Comparison of ENCODE assay signal across 14 cellular contexts in the genomic region with DNA sequence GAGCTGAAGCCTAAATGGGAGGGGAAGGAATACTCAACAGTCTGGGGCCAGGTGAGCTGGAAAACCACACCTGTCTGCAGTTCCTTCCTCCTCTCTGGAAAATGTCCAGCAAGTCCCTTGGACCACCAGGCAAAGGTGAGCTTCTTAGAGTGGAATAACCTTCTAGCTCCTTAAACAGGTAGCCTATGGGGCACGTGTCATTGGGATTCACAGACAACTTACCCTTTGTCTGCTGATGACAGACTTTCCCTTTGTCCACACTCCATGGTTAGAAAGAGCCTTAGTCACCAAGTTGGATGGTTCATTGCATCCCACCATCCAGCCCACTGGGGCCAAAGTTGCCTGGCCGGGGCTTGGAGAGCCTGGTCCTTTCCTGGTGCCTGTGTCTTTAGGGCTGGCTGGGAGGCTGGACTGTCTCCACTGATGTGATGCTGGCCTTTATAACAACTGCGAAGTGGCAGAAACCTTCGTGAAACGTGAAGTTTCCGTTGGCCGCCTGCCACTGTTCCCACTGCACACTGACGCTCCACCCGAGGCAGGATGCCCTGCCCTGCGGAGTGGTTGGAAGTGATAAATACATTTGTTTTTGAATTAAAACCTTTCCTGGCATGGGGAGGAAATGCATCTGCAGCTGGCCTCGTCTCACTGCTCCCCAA.
DNase-seq lines count a peak whose midpoint lies in the region; ATAC-seq and TF ChIP-seq lines count a peak whose summit lies in the region.
"Had no signal": no experiment of that assay in that cellular context is flagged by ENCODE, and none has a peak within 500 bp of the region (broad histone marks: within the 10 kb centered on the region; RNA-seq: fewer than 3 reads in every experiment).

No MANE protein-coding gene starts in this region.

- peak; percentile 85 to 95 for ATAC-seq in right cardiac atrium
- peak; percentile 70 for ATAC-seq in upper lobe of right lung
- no peak for ATAC-seq in HG02798 (IDR thresholded peaks at IDR 0.05; ENCODE audit: poor library complexity, unreplicated experiment)
- no peak for ATAC-seq in activated CD4-positive, alpha-beta T cell treated with anti-CD3 and anti-CD28 coated beads for 36 hours

- H3K27ac Mint-ChIP-seq in activated CD4-positive, alpha-beta T cell treated with anti-CD3 and anti-CD28 coated beads for 36 hours: no peak overlapping the region
- H3K27ac Mint-ChIP-seq: stimulated activated naive CD8-positive, alpha-beta T cell treated with anti-CD3 and anti-CD28 coated beads, Interleukin-15, Interleukin-2, amounts not matched to agents 100 ng/mL and 50 ng/mL, for 24 hours; T-helper 2 cell treated with Interferon-gamma antibody and Interleukin-4, amounts not matched to agents 5 μg/mL and 100 μg/mL, for 36 hours had no signal

- peaks cover 33 to 39% of the 10 kb centered on the region in 2 donors for H3K4me1 ChIP-seq in duodenal mucosa (ENCODE audit: control insufficient read depth in 1 of 2, insufficient read depth in 2 of 2, low read length in 2 of 2)
- peaks cover 4% of the 10 kb centered on the region for H3K4me1 ChIP-seq in right cardiac atrium (ENCODE audit: control insufficient read depth, insufficient read depth, low read length)
- no peaks in the 10 kb centered on the region for H3K4me1 ChIP-seq in ovary (ENCODE audit: insufficient read depth)
- H3K4me1 ChIP-seq in upper lobe of right lung: peaks cover 12% of the 10 kb centered on the region
- H3K4me1 ChIP-seq: BE2C had no signal

- TF ChIP-seq CTCF in ovary (IDR thresholded peaks at IDR 0.05): no peak
- TF ChIP-seq CTCF in upper lobe of right lung (IDR thresholded peaks at IDR 0.05): no peak

- peak; percentile 87 to 91 (median 90) for DNase-seq in right cardiac atrium
- peak in 3 of 5 donors; percentile 41 to 54 (median 52) for DNase-seq in ovary
- no peak for DNase-seq in upper lobe of right lung
- no peak for DNase-seq in 8988T
- DNase-seq in activated CD4-positive, alpha-beta T cell treated with anti-CD3 and anti-CD28 coated beads for 36 hours: no peak
- DNase-seq: activated CD8-positive, alpha-beta memory T cell treated with anti-CD3 and anti-CD28 coated beads, Interleukin-2, amount 50 U/mL, for 48 hours; activated naive CD4-positive, alpha-beta T cell; BE2C; mesendoderm; SIG-M5 had no signal

- H3K4me3 ChIP-seq in duodenal mucosa (ENCODE audit: low read depth in 1 of 2, low read length in 2 of 2) (peak overlapping the region in 1 of 2 donors; percentile 5), right cardiac atrium (ENCODE audit: low read length) (no peak overlapping the region), ovary (no peak overlapping the region), upper lobe of right lung (no peak overlapping the region)

- H3K9ac ChIP-seq in duodenal mucosa (ENCODE audit: low read depth in 1 of 2, low read length in 2 of 2): no peak overlapping the region

- peaks cover 9% of the 10 kb centered on the region for H3K4me1 Mint-ChIP-seq in activated CD4-positive, alpha-beta T cell treated with anti-CD3 and anti-CD28 coated beads for 36 hours

- TF ChIP-seq EP300 in ovary (IDR thresholded peaks at IDR 0.05): no peak

- no peaks in the 10 kb centered on the region for H3K27me3 ChIP-seq in duodenal mucosa (ENCODE audit: control insufficient read depth in 1 of 2, insufficient read depth in 2 of 2, low read length in 2 of 2)
- H3K27me3 ChIP-seq in right cardiac atrium (ENCODE audit: control insufficient read depth, insufficient read depth): no peaks in the 10 kb centered on the region
- H3K27me3 ChIP-seq in ovary: no peaks in the 10 kb centered on the region
- no peaks in the 10 kb centered on the region for H3K27me3 ChIP-seq in upper lobe of right lung
- H3K27me3 ChIP-seq: BE2C had no signal

- no peaks in the 10 kb centered on the region for H3K27me3 Mint-ChIP-seq in activated CD4-positive, alpha-beta T cell treated with anti-CD3 and anti-CD28 coated beads for 36 hours
- H3K27me3 Mint-ChIP-seq: stimulated activated naive CD8-positive, alpha-beta T cell treated with anti-CD3 and anti-CD28 coated beads, Interleukin-15, Interleukin-2, amounts not matched to agents 100 ng/mL and 50 ng/mL, for 24 hours had no signal

- H3K4me3 Mint-ChIP-seq in activated CD4-positive, alpha-beta T cell treated with anti-CD3 and anti-CD28 coated beads for 36 hours: no peak overlapping the region
- H3K4me3 Mint-ChIP-seq: stimulated activated naive CD8-positive, alpha-beta T cell treated with anti-CD3 and anti-CD28 coated beads, Interleukin-15, Interleukin-2, amounts not matched to agents 100 ng/mL and 50 ng/mL, for 24 hours; T-helper 2 cell treated with Interferon-gamma antibody and Interleukin-4, amounts not matched to agents 5 μg/mL and 100 μg/mL, for 36 hours had no signal

- no peaks in the 10 kb centered on the region for H3K9me3 ChIP-seq in duodenal mucosa (ENCODE audit: control insufficient read depth in 1 of 2, low read length in 2 of 2)
- H3K9me3 ChIP-seq in right cardiac atrium (ENCODE audit: control insufficient read depth, low read length): no peaks in the 10 kb centered on the region
- no peaks in the 10 kb centered on the region for H3K9me3 ChIP-seq in ovary
- H3K9me3 ChIP-seq in upper lobe of right lung: no peaks in the 10 kb centered on the region
- H3K9me3 ChIP-seq: BE2C had no signal

- WGBS in right cardiac atrium: 49% methylated on average over 11 of the region's 11 CpGs
- WGBS in ovary, 3 donors: 51 to 66% (median 58%) methylated on average over 11 of the region's 11 CpGs

- H3K36me3 ChIP-seq in duodenal mucosa (ENCODE audit: control insufficient read depth in 1 of 2, insufficient read depth in 2 of 2, low read length in 2 of 2) (no peaks in the 10 kb centered on the region), ovary (no peaks in the 10 kb centered on the region), upper lobe of right lung (no peaks in the 10 kb centered on the region)
- H3K36me3 ChIP-seq: BE2C had no signal

- no peaks in the 10 kb centered on the region for H3K36me3 Mint-ChIP-seq in activated CD4-positive, alpha-beta T cell treated with anti-CD3 and anti-CD28 coated beads for 36 hours (ENCODE audit: low read depth)

- CTCF ChIA-PET in activated CD4-positive, alpha-beta T cell treated with anti-CD3 and anti-CD28 coated beads for 36 hours (lab: Charles Lee): interaction anchor here (0.7 to 0.9 kb wide), 4 partner anchors 10 to 137 kb away, joined by 3 to 4 read pairs (median 3); no protein-coding TSS in a partner anchor

- no peaks in the 10 kb centered on the region for H3K9me3 Mint-ChIP-seq in activated CD4-positive, alpha-beta T cell treated with anti-CD3 and anti-CD28 coated beads for 36 hours (ENCODE audit: low read depth)
- H3K9me3 Mint-ChIP-seq: stimulated activated naive CD8-positive, alpha-beta T cell treated with anti-CD3 and anti-CD28 coated beads, Interleukin-15, Interleukin-2, amounts not matched to agents 100 ng/mL and 50 ng/mL, for 24 hours; T-helper 2 cell treated with Interferon-gamma antibody and Interleukin-4, amounts not matched to agents 5 μg/mL and 100 μg/mL, for 36 hours had no signal

- no peak for TF ChIP-seq POLR2A in ovary (IDR thresholded peaks at IDR 0.05)

- intact Hi-C loops in right cardiac atrium (cut with DNase I): no loop called here
- intact Hi-C loops in ovary (cut with DNase I): no loop called here
- intact Hi-C loops in upper lobe of right lung (cut with DNase I): no loop called here
- intact Hi-C loops in activated CD4-positive, alpha-beta T cell treated with anti-CD3 and anti-CD28 coated beads for 36 hours (cut with DNase I, micrococcal nuclease): loop anchor here in 1 of 2 experiments (10.0 kb wide), 1 partner anchor 135 kb away; no protein-coding TSS in a partner anchor

- POLR2A ChIA-PET in activated CD4-positive, alpha-beta T cell treated with anti-CD3 and anti-CD28 coated beads for 36 hours (lab: Charles Lee): no interaction called here

- H3K27ac ChIP-seq in duodenal mucosa (ENCODE audit: low read depth, low read length) (peak overlapping the region; percentile 53), right cardiac atrium (ENCODE audit: low read length) (peak overlapping the region; percentile 37), ovary (no peak overlapping the region), upper lobe of right lung (peak overlapping the region; percentile 53)

Comparison
In these comparisons a context has a peak if more than half of its experiments do, and no peak if none do; other contexts are left out.
1. H3K27ac ChIP-seq: peak in duodenal mucosa (single experiment), right cardiac atrium (single experiment) and upper lobe of right lung (single experiment); none in ovary (0 of 2).
2. ATAC-seq: peak in right cardiac atrium (2 of 2) and upper lobe of right lung (single experiment); none in HG02798 (single experiment) and activated CD4-positive, alpha-beta T cell treated with anti-CD3 and anti-CD28 coated beads for 36 hours (single experiment).
3. DNase-seq: peak in right cardiac atrium (3 of 3) and ovary (3 of 5); none in upper lobe of right lung (single experiment), 8988T (single experiment) and activated CD4-positive, alpha-beta T cell treated with anti-CD3 and anti-CD28 coated beads for 36 hours (single experiment).